Comparison of ENCODE assay signal across 23 cellular contexts in genomic region chr1:167645161-167645560, GRCh38. TPM values are rescaled to one million over a fixed set of nuclear protein-coding genes. Genes with fewer than 3 reads are reported as not detected.
DNase-seq lines count a peak whose midpoint lies in the region; ATAC-seq, FAIRE-seq and TF ChIP-seq lines count a peak whose summit lies in the region.
"Had no signal": no experiment of that assay in that cellular context is flagged by ENCODE, and none has a peak within 500 bp of the region (broad histone marks: within the 10 kb centered on the region; RNA-seq: fewer than 3 reads in every experiment).

No MANE protein-coding gene starts in this region.

- POLR2A ChIA-PET in activated B cell treated with CpG ODN at 0.5 μM for 24 hours (lab: Charles Lee): interaction anchor here (0.9 to 6.7 kb wide), 3 partner anchors 9 to 44 kb away, joined by 3 to 82 read pairs (median 13); partner anchors contain the start of gene RCSD1

- no peak overlapping the region for H3K27ac ChIP-seq in GM23248
- H3K27ac ChIP-seq: breast epithelium, parathyroid adenoma, tibial artery had no signal

- CTCF ChIA-PET in activated B cell treated with CpG ODN at 0.5 μM for 24 hours (lab: Charles Lee): interaction anchor here (1.1 to 1.9 kb wide), 2 partner anchors 43 to 88 kb away, joined by 3 to 7 read pairs; no protein-coding TSS in a partner anchor

- intact Hi-C loops in activated B cell treated with CpG ODN at 0.5 μM for 24 hours (cut with micrococcal nuclease): no loop called here

- 50 to 66% methylated on average over 2 of the region's 2 CpGs for WGBS in GM23248 (ENCODE audit: low coverage in 1 of 2, low lambda C conversion rate in 2 of 2, missing lambda C conversion rate in 2 of 2), 2 experiments

- H3K27me3 ChIP-seq in GM23248 (replicated peaks; ENCODE audit: insufficient read depth): no peaks in the 10 kb centered on the region
- H3K27me3 ChIP-seq: breast epithelium, tibial artery had no signal

- no peak overlapping the region for H3K4me3 ChIP-seq in GM23248
- H3K4me3 ChIP-seq: breast epithelium, tibial artery had no signal

- in situ Hi-C loops in GM23248 (cut with MboI): no loop called here

- DNase-seq in stimulated activated naive CD8-positive, alpha-beta T cell treated with anti-CD3 and anti-CD28 coated beads, Interleukin-15, Interleukin-2, amounts not matched to agents 100 U/mL and 50 U/mL, for 24 hours: no peak
- DNase-seq in activated B cell treated with CpG ODN at 0.5 μM for 24 hours (no peak), AG20443 (ENCODE audit: low spot score) (no peak), GM23248 (no peak), SKM-1 (lab: John Stamatoyannopoulos, UW; ENCODE audit: unreplicated experiment) (no peak)
- DNase-seq in stimulated activated naive B cell treated with anti-CD40 and anti-IgM and Interleukin-4, amounts not matched to agents 10 μg/mL and 1 μg/mL and 100 μg/mL, for 72 hours: no peak
- DNase-seq: activated naive CD4-positive, alpha-beta T cell treated with Interleukin-2 at 50 U/mL for 16 hours; DMS 273 treated with DMSO at 0.1 percent for 48 hours; effector CD4-positive, alpha-beta T cell; H9; left cardiac atrium; NCI-H1694 treated with DMSO at 0.1 percent for 48 hours; NCI-H446; Right ventricle myocardium superior; stimulated activated CD4-positive, alpha-beta T cell treated with anti-CD3 and anti-CD28 coated beads, Interleukin-4, amount 100 ng/mL, for 24 hours; stimulated activated CD8-positive, alpha-beta memory T cell treated with anti-CD3 and anti-CD28 coated beads, Interleukin-4, amount 100 ng/mL, for 48 hours; T1000; tibial artery had no signal

- ATAC-seq in stimulated activated naive CD8-positive, alpha-beta T cell treated with anti-CD3 and anti-CD28 coated beads, Interleukin-15, Interleukin-2, amounts not matched to agents 100 U/mL and 50 U/mL, for 24 hours: no peak
- ATAC-seq in activated B cell treated with CpG ODN at 0.5 μM for 24 hours (ENCODE audit: low read depth): no peak
- no peak for ATAC-seq in stimulated activated naive B cell treated with anti-CD40 and anti-IgM and Interleukin-4, amounts not matched to agents 10 μg/mL and 1 μg/mL and 100 μg/mL, for 72 hours (replicated peaks)
- ATAC-seq: left cardiac atrium had no signal

- H3K4me1 ChIP-seq in GM23248 (ENCODE audit: insufficient read depth): no peaks in the 10 kb centered on the region

- no peaks in the 10 kb centered on the region for H3K9me3 ChIP-seq in GM23248 (ENCODE audit: low read depth)
- H3K9me3 ChIP-seq: breast epithelium, tibial artery had no signal

- H3F3A ChIP-seq in GM23248 (ENCODE audit: insufficient read depth): no peaks in the 10 kb centered on the region

- TF ChIP-seq CTCF in activated B cell treated with CpG ODN at 0.5 μM for 24 hours (IDR thresholded peaks at IDR 0.05): no peak

- no peaks in the 10 kb centered on the region for H3K27me3 Mint-ChIP-seq in stimulated activated naive CD8-positive, alpha-beta T cell treated with anti-CD3 and anti-CD28 coated beads, Interleukin-15, Interleukin-2, amounts not matched to agents 100 ng/mL and 50 ng/mL, for 24 hours
- no peaks in the 10 kb centered on the region for H3K27me3 Mint-ChIP-seq in activated B cell treated with CpG ODN at 0.5 μM for 24 hours
- no peaks in the 10 kb centered on the region for H3K27me3 Mint-ChIP-seq in stimulated activated naive B cell treated with anti-CD40 and anti-IgM and Interleukin-4, amounts not matched to agents 10 μg/mL and 1 μg/mL and 100 μg/mL, for 72 hours

- no peaks in the 10 kb centered on the region for H4K20me1 ChIP-seq in GM23248 (ENCODE audit: insufficient read depth)

- H3K4me3 Mint-ChIP-seq in stimulated activated naive CD8-positive, alpha-beta T cell treated with anti-CD3 and anti-CD28 coated beads, Interleukin-15, Interleukin-2, amounts not matched to agents 100 ng/mL and 50 ng/mL, for 24 hours: no peak overlapping the region
- H3K4me3 Mint-ChIP-seq in activated B cell treated with CpG ODN at 0.5 μM for 24 hours: no peak overlapping the region
- H3K4me3 Mint-ChIP-seq in stimulated activated naive B cell treated with anti-CD40 and anti-IgM and Interleukin-4, amounts not matched to agents 10 μg/mL and 1 μg/mL and 100 μg/mL, for 72 hours: no peak overlapping the region
- H3K4me3 Mint-ChIP-seq: H9 had no signal

- no peak overlapping the region for H2AFZ ChIP-seq in GM23248
- H2AFZ ChIP-seq: parathyroid adenoma had no signal

- FAIRE-seq in endometrium (lab: Jason Lieb, UNC): peak; percentile 72

- no peaks in the 10 kb centered on the region for H3K9me3 Mint-ChIP-seq in stimulated activated naive CD8-positive, alpha-beta T cell treated with anti-CD3 and anti-CD28 coated beads, Interleukin-15, Interleukin-2, amounts not matched to agents 100 ng/mL and 50 ng/mL, for 24 hours
- no peaks in the 10 kb centered on the region for H3K9me3 Mint-ChIP-seq in activated B cell treated with CpG ODN at 0.5 μM for 24 hours
- no peaks in the 10 kb centered on the region for H3K9me3 Mint-ChIP-seq in stimulated activated naive B cell treated with anti-CD40 and anti-IgM and Interleukin-4, amounts not matched to agents 10 μg/mL and 1 μg/mL and 100 μg/mL, for 72 hours
- H3K9me3 Mint-ChIP-seq: H9 had no signal

- H3K36me3 Mint-ChIP-seq in stimulated activated naive CD8-positive, alpha-beta T cell treated with anti-CD3 and anti-CD28 coated beads, Interleukin-15, Interleukin-2, amounts not matched to agents 100 ng/mL and 50 ng/mL, for 24 hours (ENCODE audit: low read depth): peaks cover 45% of the 10 kb centered on the region
- H3K36me3 Mint-ChIP-seq in activated B cell treated with CpG ODN at 0.5 μM for 24 hours (ENCODE audit: low read depth): peaks cover 78% of the 10 kb centered on the region
- H3K36me3 Mint-ChIP-seq in stimulated activated naive B cell treated with anti-CD40 and anti-IgM and Interleukin-4, amounts not matched to agents 10 μg/mL and 1 μg/mL and 100 μg/mL, for 72 hours: peaks cover 28 to 57% of the 10 kb centered on the region in 2 donors

- H3K9ac ChIP-seq in GM23248: no peak overlapping the region
- H3K9ac ChIP-seq: parathyroid adenoma had no signal

- H3K79me2 ChIP-seq in GM23248 (ENCODE audit: insufficient read depth): no peaks in the 10 kb centered on the region
- H3K79me2 ChIP-seq: parathyroid adenoma had no signal

- peak overlapping the region; percentile 77 for H3K27ac Mint-ChIP-seq in stimulated activated naive CD8-positive, alpha-beta T cell treated with anti-CD3 and anti-CD28 coated beads, Interleukin-15, Interleukin-2, amounts not matched to agents 100 ng/mL and 50 ng/mL, for 24 hours
- H3K27ac Mint-ChIP-seq in activated B cell treated with CpG ODN at 0.5 μM for 24 hours: peak overlapping the region; percentile 57
- peak overlapping the region; percentile 85 for H3K27ac Mint-ChIP-seq in stimulated activated naive B cell treated with anti-CD40 and anti-IgM and Interleukin-4, amounts not matched to agents 10 μg/mL and 1 μg/mL and 100 μg/mL, for 72 hours

- no peak overlapping the region for H3K4me2 ChIP-seq in GM23248 (ENCODE audit: unreplicated experiment)

- peaks cover 85% of the 10 kb centered on the region for H3K4me1 Mint-ChIP-seq in stimulated activated naive CD8-positive, alpha-beta T cell treated with anti-CD3 and anti-CD28 coated beads, Interleukin-15, Interleukin-2, amounts not matched to agents 100 ng/mL and 50 ng/mL, for 24 hours (ENCODE audit: low read depth)
- peaks cover 95% of the 10 kb centered on the region for H3K4me1 Mint-ChIP-seq in activated B cell treated with CpG ODN at 0.5 μM for 24 hours
- peaks cover 64 to 90% of the 10 kb centered on the region in 2 donors for H3K4me1 Mint-ChIP-seq in stimulated activated naive B cell treated with anti-CD40 and anti-IgM and Interleukin-4, amounts not matched to agents 10 μg/mL and 1 μg/mL and 100 μg/mL, for 72 hours

- H3K36me3 ChIP-seq in GM23248 (ENCODE audit: low read depth): no peaks in the 10 kb centered on the region
- H3K36me3 ChIP-seq: breast epithelium had no signal

- no peaks in the 10 kb centered on the region for H3K9me2 ChIP-seq in GM23248 (ENCODE audit: insufficient read depth)

RNA-seq across cellular contexts. Expression of gene RCSD1, which starts 15.1 kb away (rescaled TPM):
- 184 and 185 TPM in 2 replicates for total RNA-seq in activated B cell treated with CpG ODN at 0.5 μM for 24 hours
- 0.22 TPM in 1 of 2 replicates, not detected in the other for total RNA-seq in GM23248 (2014; rRNA removed; shearing (Covaris generic))
- 0.15 and 0.23 TPM in 2 replicates for polyA plus RNA-seq in GM23248 (2016; fragmentation: Nextera tagmentation; extraction: Ambion mirVana)
- total RNA-seq: HT1080 had no signal

Comparison
In these comparisons a context has a peak if more than half of its experiments do, and no peak if none do; other contexts are left out.
1. RNA of gene RCSD1, which starts 15.1 kb away (total RNA-seq): 184 to 185 TPM in activated B cell treated with CpG ODN at 0.5 μM for 24 hours; 0.22 TPM in GM23248; every median in the first group is over 100 times any median in the second.
2. Peak in every context shown above with its lines, with median percentiles within 50 percentile points of each other: H3K27ac Mint-ChIP-seq.